21 cellular contexts compared by ENCODE assay signal in the genomic region with DNA sequence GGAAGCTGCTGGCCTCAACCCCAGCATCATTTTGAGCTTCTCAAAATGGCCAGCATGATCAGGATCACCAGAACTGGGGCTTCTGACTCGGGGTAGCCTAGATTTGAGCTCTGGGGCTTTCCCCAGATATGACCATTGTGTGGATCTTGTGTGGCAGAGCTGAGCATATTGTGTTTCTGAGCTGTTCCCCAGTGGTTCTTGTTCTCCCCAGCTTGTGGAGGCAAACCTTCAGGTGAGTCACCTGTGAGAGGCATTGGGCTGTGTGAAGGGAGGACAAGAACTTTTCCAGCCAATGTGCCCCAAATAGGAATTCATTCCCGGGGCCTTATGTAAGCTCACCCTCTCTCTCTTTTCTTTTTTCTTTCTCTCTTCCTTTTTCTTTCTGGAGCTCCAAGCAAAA.
"Had no signal": no experiment of that assay in that cellular context is flagged by ENCODE, and none has a peak within 500 bp of the region (broad histone marks: within the 10 kb centered on the region; RNA-seq: fewer than 3 reads in every experiment).

No MANE protein-coding gene starts in this region.

- ATAC-seq: gastrocnemius medialis; left lobe of liver; naive thymus-derived CD8-positive, alpha-beta T cell; psoas muscle; right cardiac atrium; stimulated activated memory B cell treated with anti-CD40 and anti-IgM and Interleukin-4, amounts not matched to agents 10 μg/mL and 1 μg/mL and 100 μg/mL, for 72 hours; stimulated activated naive CD8-positive, alpha-beta T cell treated with anti-CD3 and anti-CD28 coated beads, Interleukin-15, Interleukin-2, amounts not matched to agents 100 U/mL and 50 U/mL, for 24 hours had no signal

- H3K27ac Mint-ChIP-seq: naive thymus-derived CD8-positive, alpha-beta T cell; stimulated activated memory B cell treated with anti-CD40 and anti-IgM and Interleukin-4, amounts not matched to agents 10 μg/mL and 1 μg/mL and 100 μg/mL, for 72 hours; type B pancreatic cell had no signal

- H3K27me3 Mint-ChIP-seq: naive thymus-derived CD8-positive, alpha-beta T cell; stimulated activated memory B cell treated with anti-CD40 and anti-IgM and Interleukin-4, amounts not matched to agents 10 μg/mL and 1 μg/mL and 100 μg/mL, for 72 hours had no signal

- H3K9me3 Mint-ChIP-seq: naive thymus-derived CD8-positive, alpha-beta T cell; stimulated activated memory B cell treated with anti-CD40 and anti-IgM and Interleukin-4, amounts not matched to agents 10 μg/mL and 1 μg/mL and 100 μg/mL, for 72 hours; type B pancreatic cell had no signal

- H3K4me1 Mint-ChIP-seq: naive thymus-derived CD8-positive, alpha-beta T cell; stimulated activated memory B cell treated with anti-CD40 and anti-IgM and Interleukin-4, amounts not matched to agents 10 μg/mL and 1 μg/mL and 100 μg/mL, for 72 hours had no signal

- H3K27ac ChIP-seq: dorsolateral prefrontal cortex, epithelial cell of prostate, gastrocnemius medialis, ovary, psoas muscle, sigmoid colon, testis, tibial artery had no signal

- H3K36me3 ChIP-seq: gastrocnemius medialis, ovary, sigmoid colon, tibial artery had no signal

- H3K4me3 ChIP-seq: dorsolateral prefrontal cortex, gastrocnemius medialis, ovary, psoas muscle, sigmoid colon, testis, tibial artery had no signal

- H3K9me3 ChIP-seq: gastrocnemius medialis, ovary, psoas muscle, sigmoid colon, testis, tibial artery had no signal

- DNase-seq: cerebellar nuclear complex; cortex of kidney; dorsolateral prefrontal cortex; effector CD4-positive, alpha-beta T cell; gastrocnemius medialis; head of caudate nucleus; naive thymus-derived CD8-positive, alpha-beta T cell; occipital lobe; ovary; right cardiac atrium; sigmoid colon; stimulated activated CD4-positive, alpha-beta T cell treated with anti-CD3 and anti-CD28 coated beads, Interleukin-4, amount 100 ng/mL, for 4 hours; stimulated activated naive CD8-positive, alpha-beta T cell treated with anti-CD3 and anti-CD28 coated beads, Interleukin-15, Interleukin-2, amounts not matched to agents 100 U/mL and 50 U/mL, for 24 hours; substantia nigra; testis; tibial artery had no signal

- H3K4me3 Mint-ChIP-seq: naive thymus-derived CD8-positive, alpha-beta T cell; stimulated activated memory B cell treated with anti-CD40 and anti-IgM and Interleukin-4, amounts not matched to agents 10 μg/mL and 1 μg/mL and 100 μg/mL, for 72 hours; type B pancreatic cell had no signal

- H3K4me1 ChIP-seq: sigmoid colon, testis, tibial artery had no signal

- H3K36me3 Mint-ChIP-seq: naive thymus-derived CD8-positive, alpha-beta T cell; stimulated activated memory B cell treated with anti-CD40 and anti-IgM and Interleukin-4, amounts not matched to agents 10 μg/mL and 1 μg/mL and 100 μg/mL, for 72 hours; type B pancreatic cell had no signal

- H3K27me3 ChIP-seq: gastrocnemius medialis, ovary, sigmoid colon, testis, tibial artery had no signal
